In genomic region chr10:124541076-124541903, GRCh38 we compare ENCODE assay signal across 22 cellular contexts.
DNase-seq lines count a peak whose midpoint lies in the region; ATAC-seq and TF ChIP-seq lines count a peak whose summit lies in the region.
"Had no signal": no experiment of that assay in that cellular context is flagged by ENCODE, and none has a peak within 500 bp of the region (broad histone marks: within the 10 kb centered on the region; RNA-seq: fewer than 3 reads in every experiment).

No MANE protein-coding gene starts in this region.

- H3K4me1 Mint-ChIP-seq in naive B cell, result peaks cover 45 to 92% (median 88%) of the 10 kb centered on the region in 3 donors
- peaks cover 20% of the 10 kb centered on the region for H3K4me1 Mint-ChIP-seq in activated naive CD8-positive, alpha-beta T cell treated with anti-CD3 and anti-CD28 coated beads for 36 hours

- H3K9me2 ChIP-seq in DOHH2 (replicated peaks; ENCODE audit: control insufficient read depth, low read length), result no peaks in the 10 kb centered on the region

- H3K4me3 ChIP-seq in BLaER1 (no peak overlapping the region), DOHH2 (ENCODE audit: low read length) (no peak overlapping the region)
- H3K4me3 ChIP-seq: SJSA1 had no signal

- H3K27me3 ChIP-seq in BLaER1, result no peaks in the 10 kb centered on the region; the same call in 1 of the 2 replicates
- H3K27me3 ChIP-seq in DOHH2 (ENCODE audit: control insufficient read depth, low read length), result no peaks in the 10 kb centered on the region

- peaks cover 100% of the 10 kb centered on the region for H3K4me1 ChIP-seq in BLaER1
- H3K4me1 ChIP-seq in DOHH2 (ENCODE audit: control insufficient read depth, low read length), result peaks cover 99% of the 10 kb centered on the region
- H3K4me1 ChIP-seq: Caco-2 had no signal

- H3K4me3 Mint-ChIP-seq in naive B cell, result peak overlapping the region in 1 of 8 donors; percentile 56
- H3K4me3 Mint-ChIP-seq in activated naive CD8-positive, alpha-beta T cell treated with anti-CD3 and anti-CD28 coated beads for 36 hours, result no peak overlapping the region
- H3K4me3 Mint-ChIP-seq: CD4-positive, alpha-beta memory T cell; H9 had no signal

- H3F3A ChIP-seq in DOHH2 (ENCODE audit: control insufficient read depth, insufficient read depth), result peaks cover 25% of the 10 kb centered on the region

- no peaks in the 10 kb centered on the region for H3K36me3 Mint-ChIP-seq in naive B cell
- no peaks in the 10 kb centered on the region for H3K36me3 Mint-ChIP-seq in activated naive CD8-positive, alpha-beta T cell treated with anti-CD3 and anti-CD28 coated beads for 36 hours
- H3K36me3 Mint-ChIP-seq: CD4-positive, alpha-beta memory T cell had no signal

- no peak for TF ChIP-seq CTCF in DOHH2 (IDR thresholded peaks at IDR 0.05; ENCODE audit: low read depth, low read length, poor library complexity, severe bottlenecking)

- H4K20me1 ChIP-seq in BLaER1 (no peaks in the 10 kb centered on the region; the same call in 1 of the 2 replicates), DOHH2 (ENCODE audit: control insufficient read depth, insufficient read depth, low read depth, low read length) (no peaks in the 10 kb centered on the region)

- H3K9me3 Mint-ChIP-seq in naive B cell, result peaks cover 0 to 1% (median 0%) of the 10 kb centered on the region in 7 donors
- no peaks in the 10 kb centered on the region for H3K9me3 Mint-ChIP-seq in activated naive CD8-positive, alpha-beta T cell treated with anti-CD3 and anti-CD28 coated beads for 36 hours
- H3K9me3 Mint-ChIP-seq: CD4-positive, alpha-beta memory T cell; H9 had no signal

- H3K36me3 ChIP-seq in BLaER1 (no peaks in the 10 kb centered on the region), DOHH2 (ENCODE audit: control insufficient read depth, low read length) (no peaks in the 10 kb centered on the region)
- H3K36me3 ChIP-seq: SJSA1 had no signal

- H3K27ac ChIP-seq in BLaER1, result 0 out of 2 replicates have a peak overlapping the region, but pooled peaks have one; percentile 18
- peak overlapping the region; percentile 93 for H3K27ac ChIP-seq in DOHH2 (ENCODE audit: low read depth, low read length)
- H3K27ac ChIP-seq in angular gyrus (ENCODE audit: low read depth, low read length), result peak overlapping the region; percentile 49
- H3K27ac ChIP-seq in caudate nucleus (ENCODE audit: low read depth, low read length), result no peak overlapping the region
- H3K27ac ChIP-seq: SJSA1 had no signal

- H3K79me2 ChIP-seq in DOHH2 (ENCODE audit: control insufficient read depth, low read length), result no peaks in the 10 kb centered on the region

- H3K4me2 ChIP-seq in BLaER1 (peak overlapping the region; percentile 96), DOHH2 (ENCODE audit: low read length) (peak overlapping the region; percentile 32)

- ATAC-seq in naive B cell (ENCODE audit: low read depth in 2 of 2), result no peak

- peak overlapping the region; percentile 32 to 97 (median 64) for H3K27ac Mint-ChIP-seq in naive B cell
- no peak overlapping the region for H3K27ac Mint-ChIP-seq in activated naive CD8-positive, alpha-beta T cell treated with anti-CD3 and anti-CD28 coated beads for 36 hours
- H3K27ac Mint-ChIP-seq: CD4-positive, alpha-beta memory T cell; H9 had no signal

- H3K27me3 Mint-ChIP-seq in naive B cell, result no peaks in the 10 kb centered on the region
- H3K27me3 Mint-ChIP-seq in activated naive CD8-positive, alpha-beta T cell treated with anti-CD3 and anti-CD28 coated beads for 36 hours, result no peaks in the 10 kb centered on the region
- H3K27me3 Mint-ChIP-seq: CD4-positive, alpha-beta memory T cell had no signal

- DNase-seq in naive B cell (no peak), caudate nucleus (lab: John Stamatoyannopoulos, UW) (no peak), islet precursor cell (no peak)
- DNase-seq in activated naive CD8-positive, alpha-beta T cell treated with anti-CD3 and anti-CD28 coated beads for 36 hours, result no peak
- DNase-seq: Caco-2; CD4-positive, alpha-beta memory T cell; DMS 273 treated with DMSO at 0.1 percent for 48 hours; DMS79 treated with DMSO at 0.1 percent for 48 hours; H9; KBM-7; NCI-H1092; NCI-H1436 treated with DMSO at 0.1 percent for 48 hours; NCI-H1930; NCI-H2227 treated with DMSO at 0.1 percent for 48 hours; NCI-H510A; NCI-H748 treated with DMSO at 0.1 percent for 48 hours; OCI-M1; SW 1271 had no signal

- no peaks in the 10 kb centered on the region for H3K9me3 ChIP-seq in BLaER1
- no peaks in the 10 kb centered on the region for H3K9me3 ChIP-seq in DOHH2 (ENCODE audit: control insufficient read depth, insufficient read depth, low read length)
- H3K9me3 ChIP-seq: Caco-2, SJSA1 had no signal

- 0 out of 2 replicates have a peak overlapping the region, but pooled peaks have one; percentile 65 for H3K9ac ChIP-seq in BLaER1
